1 cellular context compared by ENCODE assay signal in the genomic region with DNA sequence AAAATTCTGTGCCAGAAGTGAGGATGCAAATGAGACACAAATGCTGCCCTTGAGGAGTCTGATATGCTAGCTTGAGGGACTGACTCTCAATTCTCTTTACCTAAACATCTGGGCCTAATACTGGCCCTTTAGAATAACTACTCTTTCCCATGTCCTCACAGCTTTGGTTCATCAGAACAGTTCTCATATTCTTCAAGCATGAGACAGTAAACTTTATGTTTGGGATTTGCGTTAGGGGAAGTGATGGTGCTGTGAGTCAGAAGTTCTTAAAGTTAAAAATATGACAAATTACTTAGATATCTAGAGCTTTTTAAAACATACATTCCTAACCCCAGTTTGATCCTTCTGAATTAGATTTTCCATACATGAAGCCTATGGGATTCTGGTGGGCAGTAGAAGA.
TF ChIP-seq lines count a peak whose summit lies in the region.

No MANE protein-coding gene starts in this region.

TF ChIP-seq in GM23338, 12 proteins besides CTCF, POLR2A, EP300 and RAD21 (continued from another document):
- TF ChIP-seq, protein P1, sequence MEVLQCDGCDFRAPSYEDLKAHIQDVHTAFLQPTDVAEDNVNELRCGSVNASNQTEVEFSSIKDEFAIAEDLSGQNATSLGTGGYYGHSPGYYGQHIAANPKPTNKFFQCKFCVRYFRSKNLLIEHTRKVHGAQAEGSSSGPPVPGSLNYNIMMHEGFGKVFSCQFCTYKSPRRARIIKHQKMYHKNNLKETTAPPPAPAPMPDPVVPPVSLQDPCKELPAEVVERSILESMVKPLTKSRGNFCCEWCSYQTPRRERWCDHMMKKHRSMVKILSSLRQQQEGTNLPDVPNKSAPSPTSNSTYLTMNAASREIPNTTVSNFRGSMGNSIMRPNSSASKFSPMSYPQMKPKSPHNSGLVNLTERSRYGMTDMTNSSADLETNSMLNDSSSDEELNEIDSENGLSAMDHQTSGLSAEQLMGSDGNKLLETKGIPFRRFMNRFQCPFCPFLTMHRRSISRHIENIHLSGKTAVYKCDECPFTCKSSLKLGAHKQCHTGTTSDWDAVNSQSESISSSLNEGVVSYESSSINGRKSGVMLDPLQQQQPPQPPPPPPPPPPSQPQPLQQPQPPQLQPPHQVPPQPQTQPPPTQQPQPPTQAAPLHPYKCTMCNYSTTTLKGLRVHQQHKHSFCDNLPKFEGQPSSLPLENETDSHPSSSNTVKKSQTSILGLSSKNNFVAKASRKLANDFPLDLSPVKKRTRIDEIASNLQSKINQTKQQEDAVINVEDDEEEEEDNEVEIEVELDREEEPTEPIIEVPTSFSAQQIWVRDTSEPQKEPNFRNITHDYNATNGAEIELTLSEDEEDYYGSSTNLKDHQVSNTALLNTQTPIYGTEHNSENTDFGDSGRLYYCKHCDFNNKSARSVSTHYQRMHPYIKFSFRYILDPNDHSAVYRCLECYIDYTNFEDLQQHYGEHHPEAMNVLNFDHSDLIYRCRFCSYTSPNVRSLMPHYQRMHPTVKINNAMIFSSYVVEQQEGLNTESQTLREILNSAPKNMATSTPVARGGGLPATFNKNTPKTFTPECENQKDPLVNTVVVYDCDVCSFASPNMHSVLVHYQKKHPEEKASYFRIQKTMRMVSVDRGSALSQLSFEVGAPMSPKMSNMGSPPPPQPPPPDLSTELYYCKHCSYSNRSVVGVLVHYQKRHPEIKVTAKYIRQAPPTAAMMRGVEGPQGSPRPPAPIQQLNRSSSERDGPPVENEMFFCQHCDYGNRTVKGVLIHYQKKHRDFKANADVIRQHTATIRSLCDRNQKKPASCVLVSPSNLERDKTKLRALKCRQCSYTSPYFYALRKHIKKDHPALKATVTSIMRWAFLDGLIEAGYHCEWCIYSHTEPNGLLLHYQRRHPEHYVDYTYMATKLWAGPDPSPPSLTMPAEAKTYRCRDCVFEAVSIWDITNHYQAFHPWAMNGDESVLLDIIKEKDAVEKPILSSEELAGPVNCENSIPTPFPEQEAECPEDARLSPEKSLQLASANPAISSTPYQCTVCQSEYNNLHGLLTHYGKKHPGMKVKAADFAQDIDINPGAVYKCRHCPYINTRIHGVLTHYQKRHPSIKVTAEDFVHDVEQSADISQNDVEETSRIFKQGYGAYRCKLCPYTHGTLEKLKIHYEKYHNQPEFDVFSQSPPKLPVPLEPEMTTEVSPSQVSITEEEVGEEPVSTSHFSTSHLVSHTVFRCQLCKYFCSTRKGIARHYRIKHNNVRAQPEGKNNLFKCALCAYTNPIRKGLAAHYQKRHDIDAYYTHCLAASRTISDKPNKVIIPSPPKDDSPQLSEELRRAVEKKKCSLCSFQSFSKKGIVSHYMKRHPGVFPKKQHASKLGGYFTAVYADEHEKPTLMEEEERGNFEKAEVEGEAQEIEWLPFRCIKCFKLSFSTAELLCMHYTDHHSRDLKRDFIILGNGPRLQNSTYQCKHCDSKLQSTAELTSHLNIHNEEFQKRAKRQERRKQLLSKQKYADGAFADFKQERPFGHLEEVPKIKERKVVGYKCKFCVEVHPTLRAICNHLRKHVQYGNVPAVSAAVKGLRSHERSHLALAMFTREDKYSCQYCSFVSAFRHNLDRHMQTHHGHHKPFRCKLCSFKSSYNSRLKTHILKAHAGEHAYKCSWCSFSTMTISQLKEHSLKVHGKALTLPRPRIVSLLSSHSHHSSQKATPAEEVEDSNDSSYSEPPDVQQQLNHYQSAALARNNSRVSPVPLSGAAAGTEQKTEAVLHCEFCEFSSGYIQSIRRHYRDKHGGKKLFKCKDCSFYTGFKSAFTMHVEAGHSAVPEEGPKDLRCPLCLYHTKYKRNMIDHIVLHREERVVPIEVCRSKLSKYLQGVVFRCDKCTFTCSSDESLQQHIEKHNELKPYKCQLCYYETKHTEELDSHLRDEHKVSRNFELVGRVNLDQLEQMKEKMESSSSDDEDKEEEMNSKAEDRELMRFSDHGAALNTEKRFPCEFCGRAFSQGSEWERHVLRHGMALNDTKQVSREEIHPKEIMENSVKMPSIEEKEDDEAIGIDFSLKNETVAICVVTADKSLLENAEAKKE (CRISPR knock-in tag; IDR thresholded peaks at IDR 0.05): no peak
- TF ChIP-seq POLR2AphosphoS5 (IDR thresholded peaks at IDR 0.05; ENCODE audit: low read depth) (no peak), ZNF114 (CRISPR knock-in tag; IDR thresholded peaks at IDR 0.05) (no peak), STAT1 (IDR thresholded peaks at IDR 0.05; ENCODE audit: unreplicated experiment) (no peak), CREB1 (CRISPR knock-in tag; IDR thresholded peaks at IDR 0.05; ENCODE audit: low read depth) (no peak), JUNB (IDR thresholded peaks at IDR 0.05; ENCODE audit: unreplicated experiment) (no peak), NANOG (IDR thresholded peaks at IDR 0.05; ENCODE audit: borderline replicate concordance) (no peak), EZH2phosphoT487 (IDR thresholded peaks at IDR 0.05; ENCODE audit: unreplicated experiment) (no peak), EZH2 (IDR thresholded peaks at IDR 0.05; ENCODE audit: low read depth, unreplicated experiment) (no peak)
- TF ChIP-seq, protein P2, sequence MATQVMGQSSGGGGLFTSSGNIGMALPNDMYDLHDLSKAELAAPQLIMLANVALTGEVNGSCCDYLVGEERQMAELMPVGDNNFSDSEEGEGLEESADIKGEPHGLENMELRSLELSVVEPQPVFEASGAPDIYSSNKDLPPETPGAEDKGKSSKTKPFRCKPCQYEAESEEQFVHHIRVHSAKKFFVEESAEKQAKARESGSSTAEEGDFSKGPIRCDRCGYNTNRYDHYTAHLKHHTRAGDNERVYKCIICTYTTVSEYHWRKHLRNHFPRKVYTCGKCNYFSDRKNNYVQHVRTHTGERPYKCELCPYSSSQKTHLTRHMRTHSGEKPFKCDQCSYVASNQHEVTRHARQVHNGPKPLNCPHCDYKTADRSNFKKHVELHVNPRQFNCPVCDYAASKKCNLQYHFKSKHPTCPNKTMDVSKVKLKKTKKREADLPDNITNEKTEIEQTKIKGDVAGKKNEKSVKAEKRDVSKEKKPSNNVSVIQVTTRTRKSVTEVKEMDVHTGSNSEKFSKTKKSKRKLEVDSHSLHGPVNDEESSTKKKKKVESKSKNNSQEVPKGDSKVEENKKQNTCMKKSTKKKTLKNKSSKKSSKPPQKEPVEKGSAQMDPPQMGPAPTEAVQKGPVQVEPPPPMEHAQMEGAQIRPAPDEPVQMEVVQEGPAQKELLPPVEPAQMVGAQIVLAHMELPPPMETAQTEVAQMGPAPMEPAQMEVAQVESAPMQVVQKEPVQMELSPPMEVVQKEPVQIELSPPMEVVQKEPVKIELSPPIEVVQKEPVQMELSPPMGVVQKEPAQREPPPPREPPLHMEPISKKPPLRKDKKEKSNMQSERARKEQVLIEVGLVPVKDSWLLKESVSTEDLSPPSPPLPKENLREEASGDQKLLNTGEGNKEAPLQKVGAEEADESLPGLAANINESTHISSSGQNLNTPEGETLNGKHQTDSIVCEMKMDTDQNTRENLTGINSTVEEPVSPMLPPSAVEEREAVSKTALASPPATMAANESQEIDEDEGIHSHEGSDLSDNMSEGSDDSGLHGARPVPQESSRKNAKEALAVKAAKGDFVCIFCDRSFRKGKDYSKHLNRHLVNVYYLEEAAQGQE (IDR thresholded peaks at IDR 0.05; ENCODE audit: unreplicated experiment): no peak
- TF ChIP-seq, protein P3, sequence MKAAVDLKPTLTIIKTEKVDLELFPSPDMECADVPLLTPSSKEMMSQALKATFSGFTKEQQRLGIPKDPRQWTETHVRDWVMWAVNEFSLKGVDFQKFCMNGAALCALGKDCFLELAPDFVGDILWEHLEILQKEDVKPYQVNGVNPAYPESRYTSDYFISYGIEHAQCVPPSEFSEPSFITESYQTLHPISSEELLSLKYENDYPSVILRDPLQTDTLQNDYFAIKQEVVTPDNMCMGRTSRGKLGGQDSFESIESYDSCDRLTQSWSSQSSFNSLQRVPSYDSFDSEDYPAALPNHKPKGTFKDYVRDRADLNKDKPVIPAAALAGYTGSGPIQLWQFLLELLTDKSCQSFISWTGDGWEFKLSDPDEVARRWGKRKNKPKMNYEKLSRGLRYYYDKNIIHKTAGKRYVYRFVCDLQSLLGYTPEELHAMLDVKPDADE (IDR thresholded peaks at IDR 0.05): no peak
TF ChIP-seq in GM23338: peak in this region for 0.
